In genomic region chr1:11908139-11909021, GRCh38 we compare ENCODE assay signal across 1 cellular context.
TF ChIP-seq lines count a peak whose summit lies in the region.

No MANE protein-coding gene starts in this region.

TF ChIP-seq in GM12878, 131 proteins besides CTCF, POLR2A, EP300 and RAD21 (continued from another document and continues in another):
- TF ChIP-seq REST (IDR thresholded peaks at IDR 0.05; ENCODE audit: low read depth, low read length) (no peak), CHD1 (IDR thresholded peaks at IDR 0.05; ENCODE audit: low read depth, low read length) (no peak; the same call in 1 of the 2 replicates), NR2F1 (conservative IDR thresholded peaks at IDR 0.05) (peak; percentile 81), ATF7 (IDR thresholded peaks at IDR 0.05; ENCODE audit: low read depth) (peak; percentile 79), YY1 (IDR thresholded peaks at IDR 0.05; ENCODE audit: low read depth, low read length) (peak; percentile 91), TAF1 (IDR thresholded peaks at IDR 0.05; ENCODE audit: borderline replicate concordance, low read depth, low read length) (peak; percentile 65), IRF5 (IDR thresholded peaks at IDR 0.05; ENCODE audit: borderline replicate concordance) (peak; percentile 29; the same call in 1 of the 2 replicates), IRF3 (IDR thresholded peaks at IDR 0.05) (no peak), E2F4 (IDR thresholded peaks at IDR 0.05; ENCODE audit: low read depth, low read length) (no peak), PKNOX1 (IDR thresholded peaks at IDR 0.05) (peak; percentile 92), BRCA1 (IDR thresholded peaks at IDR 0.05; ENCODE audit: low read depth, low read length) (peak; percentile 44; the same call in 1 of the 2 replicates), RELB (IDR thresholded peaks at IDR 0.05; ENCODE audit: low read depth) (peak; percentile 72; the same call in 1 of the 2 replicates), MEF2B (IDR thresholded peaks at IDR 0.05; ENCODE audit: partially characterized antibody, poor library complexity, severe bottlenecking) (peak; percentile 47), ASH2L (IDR thresholded peaks at IDR 0.05; ENCODE audit: borderline replicate concordance, low read depth) (no peak), PAX5 (IDR thresholded peaks at IDR 0.05; ENCODE audit: borderline replicate concordance, low read depth, low read length) (peak; percentile 82; the same call in 1 of the 2 replicates), SMARCA5 (IDR thresholded peaks at IDR 0.05) (peak; percentile 63; the same call in 1 of the 2 replicates), KLF5 (IDR thresholded peaks at IDR 0.05; ENCODE audit: partially characterized antibody) (peak; percentile 97), POLR2AphosphoS5 (IDR thresholded peaks at IDR 0.05; ENCODE audit: low read length) (peak; percentile 100), NFIC (IDR thresholded peaks at IDR 0.05; ENCODE audit: low read depth, low read length) (peak; percentile 100), IRF4 (IDR thresholded peaks at IDR 0.05; ENCODE audit: low read depth, low read length) (peak; percentile 8), USF1 (IDR thresholded peaks at IDR 0.05; ENCODE audit: borderline replicate concordance, extremely low read length, insufficient read depth, low read depth, low read length) (no peak), MTA2 (IDR thresholded peaks at IDR 0.05; ENCODE audit: low read depth) (no peak), SPI1 (IDR thresholded peaks at IDR 0.05; ENCODE audit: borderline replicate concordance, insufficient read depth, low read depth, low read length) (no peak), CBX5 (IDR thresholded peaks at IDR 0.05; ENCODE audit: low read depth) (peak; percentile 97), NR2C2 (IDR thresholded peaks at IDR 0.05; ENCODE audit: borderline replicate concordance, control insufficient read depth, insufficient read length, low read depth) (no peak), HSF1 (IDR thresholded peaks at IDR 0.05; ENCODE audit: low read depth, low read length) (peak; percentile 25; the same call in 1 of the 2 replicates), HDGF (IDR thresholded peaks at IDR 0.05) (no peak), NR2C1 (IDR thresholded peaks at IDR 0.05) (0 out of 2 replicates have a peak, but pooled peaks have one; percentile 30), SREBF2 (IDR thresholded peaks at IDR 0.05; ENCODE audit: low read length) (no peak), CBFB (IDR thresholded peaks at IDR 0.05; ENCODE audit: low read depth) (peak; percentile 100), RBBP5 (conservative IDR thresholded peaks at IDR 0.05) (no peak), SP1 (IDR thresholded peaks at IDR 0.05; ENCODE audit: low read depth, low read length) (peak; percentile 78), MXI1 (IDR thresholded peaks at IDR 0.05; ENCODE audit: low read depth, low read length) (0 out of 2 replicates have a peak, but pooled peaks have one; percentile 82), PML (IDR thresholded peaks at IDR 0.05; ENCODE audit: low read length) (peak; percentile 100), MYB (IDR thresholded peaks at IDR 0.05; ENCODE audit: borderline replicate concordance, low read depth, low read length) (peak; percentile 94; the same call in 1 of the 2 replicates), E2F8 (IDR thresholded peaks at IDR 0.05; ENCODE audit: low read depth, partially characterized antibody) (peak; percentile 59), CREB1 (IDR thresholded peaks at IDR 0.05; ENCODE audit: low read depth) (peak; percentile 82), USF2 (IDR thresholded peaks at IDR 0.05; ENCODE audit: borderline replicate concordance, low read depth, low read length) (no peak), BMI1 (IDR thresholded peaks at IDR 0.05; ENCODE audit: borderline replicate concordance) (peak; percentile 98), IKZF1 (conservative IDR thresholded peaks at IDR 0.05) (peak; percentile 71), EED (IDR thresholded peaks at IDR 0.05; ENCODE audit: low read depth) (peak; percentile 76), FOS (IDR thresholded peaks at IDR 0.05; ENCODE audit: borderline replicate concordance, extremely low read depth, insufficient read length) (no peak), ZBTB33 (IDR thresholded peaks at IDR 0.05) (peak; percentile 60), MEF2A (IDR thresholded peaks at IDR 0.05; ENCODE audit: insufficient read depth, low read depth, low read length) (peak; percentile 96), SMAD1 (IDR thresholded peaks at IDR 0.05; ENCODE audit: low read depth, partially characterized antibody) (peak; percentile 100), HDAC2 (IDR thresholded peaks at IDR 0.05) (0 out of 2 replicates have a peak, but pooled peaks have one; percentile 75)
